In genomic region chr15:48928877-48929538, GRCh38 we compare ENCODE assay signal across 15 cellular contexts.
A peak's percentile ranks its signal among the peaks of the same experiment; 100 is the strongest.
DNase-seq lines count a peak whose midpoint lies in the region; ATAC-seq, FAIRE-seq and TF ChIP-seq lines count a peak whose summit lies in the region.
"Had no signal": no experiment of that assay in that cellular context is flagged by ENCODE, and none has a peak within 500 bp of the region (broad histone marks: within the 10 kb centered on the region; RNA-seq: fewer than 3 reads in every experiment).

No MANE protein-coding gene starts in this region.

- H3K9me3 Mint-ChIP-seq in activated naive CD8-positive, alpha-beta T cell treated with anti-CD3 and anti-CD28 coated beads, Interleukin-2, amount 50 U/mL, for 24 hours: peaks cover 23% of the 10 kb centered on the region
- H3K9me3 Mint-ChIP-seq: H9 had no signal

- H3K27me3 Mint-ChIP-seq in activated naive CD8-positive, alpha-beta T cell treated with anti-CD3 and anti-CD28 coated beads, Interleukin-2, amount 50 U/mL, for 24 hours: peaks cover 14% of the 10 kb centered on the region

- H3K36me3 Mint-ChIP-seq in activated naive CD8-positive, alpha-beta T cell treated with anti-CD3 and anti-CD28 coated beads, Interleukin-2, amount 50 U/mL, for 24 hours (ENCODE audit: low read depth): peaks cover 31% of the 10 kb centered on the region

- no peak for FAIRE-seq in urothelium cell line (lab: Jason Lieb, UNC)

- peaks cover 76% of the 10 kb centered on the region for H3K4me1 Mint-ChIP-seq in activated naive CD8-positive, alpha-beta T cell treated with anti-CD3 and anti-CD28 coated beads, Interleukin-2, amount 50 U/mL, for 24 hours
- H3K4me1 Mint-ChIP-seq: H9 had no signal

- H3K4me3 Mint-ChIP-seq in activated naive CD8-positive, alpha-beta T cell treated with anti-CD3 and anti-CD28 coated beads, Interleukin-2, amount 50 U/mL, for 24 hours: peak overlapping the region; percentile 27
- H3K4me3 Mint-ChIP-seq: H9 had no signal

- H3K27ac Mint-ChIP-seq in activated naive CD8-positive, alpha-beta T cell treated with anti-CD3 and anti-CD28 coated beads, Interleukin-2, amount 50 U/mL, for 24 hours: peak overlapping the region; percentile 92
- H3K27ac Mint-ChIP-seq: H9 had no signal

- no peaks in the 10 kb centered on the region for H3K27me3 ChIP-seq in RWPE2 (ENCODE audit: insufficient read depth, poor library complexity, severe bottlenecking)
- H3K27me3 ChIP-seq: heart left ventricle, tibial artery had no signal

- peaks cover 18% of the 10 kb centered on the region for H3K4me1 ChIP-seq in RWPE2 (ENCODE audit: insufficient read depth, poor library complexity, severe bottlenecking)
- H3K4me1 ChIP-seq: left ventricle myocardium inferior had no signal

- peak; percentile 12; the same call in 1 of the 3 replicates for ATAC-seq in RWPE2 (ENCODE audit: low read depth)
- ATAC-seq in activated naive CD8-positive, alpha-beta T cell treated with anti-CD3 and anti-CD28 coated beads, Interleukin-2, amount 50 U/mL, for 24 hours: peak; percentile 76
- ATAC-seq in HG02870 (IDR thresholded peaks at IDR 0.05; ENCODE audit: unreplicated experiment): no peak
- ATAC-seq in HG03439 (IDR thresholded peaks at IDR 0.05; ENCODE audit: unreplicated experiment): no peak
- ATAC-seq: heart left ventricle had no signal

- TF ChIP-seq CTCF in RWPE2 (IDR thresholded peaks at IDR 0.05; ENCODE audit: poor library complexity, severe bottlenecking): no peak

- H3K36me3 ChIP-seq in RWPE2 (ENCODE audit: low read depth): no peaks in the 10 kb centered on the region
- H3K36me3 ChIP-seq: heart left ventricle, left ventricle myocardium inferior, tibial artery had no signal

- H3K9me3 ChIP-seq in RWPE2 (ENCODE audit: severe bottlenecking): no peaks in the 10 kb centered on the region
- H3K9me3 ChIP-seq: heart left ventricle, left ventricle myocardium inferior, tibial artery had no signal

- DNase-seq in NK-92 treated with Interleukin-12 subunit alpha and Interleukin-12 subunit beta, amount 100 ng/mL, for 24 hours (lab: John Stamatoyannopoulos, UW): peak; percentile 44
- DNase-seq in NK-92 (lab: John Stamatoyannopoulos, UW; ENCODE audit: unreplicated experiment): no peak
- DNase-seq in RWPE2 (ENCODE audit: low spot score): no peak
- peak; percentile 70 for DNase-seq in activated naive CD8-positive, alpha-beta T cell treated with anti-CD3 and anti-CD28 coated beads, Interleukin-2, amount 50 U/mL, for 24 hours
- DNase-seq in stimulated activated CD4-positive, alpha-beta T cell treated with anti-CD3 and anti-CD28 coated beads, Interleukin-4, amount 100 ng/mL, for 48 hours (ENCODE audit: low read depth in 2 of 2): peak; percentile 37 to 44
- DNase-seq in urothelium cell line (ENCODE audit: low spot score): no peak
- DNase-seq: anterior cingulate cortex, H9, heart left ventricle, left ventricle myocardium inferior, PC-9, tibial artery had no signal

- no peak overlapping the region for H3K27ac ChIP-seq in RWPE2 (ENCODE audit: poor library complexity, severe bottlenecking)
- H3K27ac ChIP-seq: 22Rv1, heart left ventricle, left ventricle myocardium inferior, PC-9 had no signal

- H3K4me3 ChIP-seq in RWPE2 (ENCODE audit: severe bottlenecking): no peak overlapping the region
- H3K4me3 ChIP-seq: heart left ventricle, left ventricle myocardium inferior, PC-9, tibial artery had no signal

Comparison
In these comparisons a context has a peak if more than half of its experiments do, and no peak if none do; other contexts are left out.
1. DNase-seq: peak in NK-92 treated with Interleukin-12 subunit alpha and Interleukin-12 subunit beta, amount 100 ng/mL, for 24 hours (single experiment), activated naive CD8-positive, alpha-beta T cell treated with anti-CD3 and anti-CD28 coated beads, Interleukin-2, amount 50 U/mL, for 24 hours (single experiment) and stimulated activated CD4-positive, alpha-beta T cell treated with anti-CD3 and anti-CD28 coated beads, Interleukin-4, amount 100 ng/mL, for 48 hours (2 of 2); none in NK-92 (single experiment), RWPE2 (single experiment) and urothelium cell line (single experiment).
2. ATAC-seq: peak in RWPE2 (single experiment) and activated naive CD8-positive, alpha-beta T cell treated with anti-CD3 and anti-CD28 coated beads, Interleukin-2, amount 50 U/mL, for 24 hours (single experiment); none in HG02870 (single experiment) and HG03439 (single experiment).